Comparison of ENCODE assay signal across 8 cellular contexts in the genomic region with DNA sequence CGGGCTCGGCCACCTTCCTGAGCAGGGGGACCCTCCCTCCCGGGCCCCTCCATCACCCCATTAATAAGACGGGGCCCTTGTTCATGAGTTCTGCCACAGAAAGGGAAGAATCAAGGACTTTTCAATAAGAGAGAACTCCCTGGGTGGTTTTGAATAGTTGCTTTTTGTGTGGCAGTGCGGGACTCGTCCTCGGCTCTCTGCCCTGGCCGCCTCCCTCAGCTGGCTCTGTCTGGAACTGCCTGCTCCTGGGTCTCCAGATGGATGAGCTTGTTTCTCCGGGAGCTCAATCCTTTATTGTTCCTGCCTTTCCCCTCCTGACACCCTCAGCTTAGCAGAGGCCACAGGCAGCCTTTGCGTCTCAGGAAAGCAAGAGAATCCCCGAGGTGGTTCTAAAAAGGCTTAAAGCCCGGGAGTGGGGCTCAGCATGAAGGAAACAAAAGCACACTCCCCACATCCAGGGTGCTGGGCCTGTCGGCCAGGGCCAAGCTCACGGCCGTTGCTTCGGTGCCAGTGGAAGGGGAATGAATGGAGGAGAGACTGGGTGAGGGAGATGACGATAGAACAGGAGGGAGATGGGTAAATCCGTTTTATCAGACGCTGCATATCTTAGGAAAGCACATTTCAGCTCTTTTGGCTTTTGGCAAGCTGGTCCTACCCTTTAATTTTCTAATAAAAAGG.
A peak's percentile ranks its signal among the peaks of the same experiment; 100 is the strongest.
DNase-seq lines count a peak whose midpoint lies in the region; ATAC-seq and TF ChIP-seq lines count a peak whose summit lies in the region.
"Had no signal": no experiment of that assay in that cellular context is flagged by ENCODE, and none has a peak within 500 bp of the region (broad histone marks: within the 10 kb centered on the region; RNA-seq: fewer than 3 reads in every experiment).

No MANE protein-coding gene starts in this region.

- H3K9me3 Mint-ChIP-seq in stimulated activated naive B cell treated with anti-CD40 and anti-IgM and Interleukin-4, amounts not matched to agents 10 μg/mL and 1 μg/mL and 100 μg/mL, for 72 hours, result no peaks in the 10 kb centered on the region
- H3K9me3 Mint-ChIP-seq: IgD-negative memory B cell had no signal

- H3K36me3 Mint-ChIP-seq in stimulated activated naive B cell treated with anti-CD40 and anti-IgM and Interleukin-4, amounts not matched to agents 10 μg/mL and 1 μg/mL and 100 μg/mL, for 72 hours, result peaks cover 11% of the 10 kb centered on the region in 2 donors

- WGBS in HUES64, result 38% methylated on average over 19 of the region's 19 CpGs

- H3K27me3 Mint-ChIP-seq in stimulated activated naive B cell treated with anti-CD40 and anti-IgM and Interleukin-4, amounts not matched to agents 10 μg/mL and 1 μg/mL and 100 μg/mL, for 72 hours, result no peaks in the 10 kb centered on the region
- H3K27me3 Mint-ChIP-seq: IgD-negative memory B cell had no signal

- in situ Hi-C loops in brain microvascular endothelial cell (cut with HindIII; ENCODE audit: low pct_ligation_motif_present, low sequenced_read_pairs), result no loop called here

- peak; percentile 49 for TF ChIP-seq CTCF in brain microvascular endothelial cell (IDR thresholded peaks at IDR 0.05; ENCODE audit: low read depth, low read length, missing control alignments)

- H3K27ac ChIP-seq in HUES64 (ENCODE audit: low read depth, low read length) (peak overlapping the region; percentile 16; the same call in 1 of the 2 replicates), brain microvascular endothelial cell (no peak overlapping the region)

- DNase-seq in brain microvascular endothelial cell (no peak), inferior parietal cortex (ENCODE audit: extremely low spot score) (peak; percentile 77), SHP77 treated with DMSO at 0.1 percent for 48 hours (lab: John Stamatoyannopoulos, UW) (no peak)
- no peak for DNase-seq in stimulated activated naive B cell treated with anti-CD40 and anti-IgM and Interleukin-4, amounts not matched to agents 10 μg/mL and 1 μg/mL and 100 μg/mL, for 72 hours
- DNase-seq in NK-92 treated with Interleukin-12 subunit alpha and Interleukin-12 subunit beta, amount 100 ng/mL, for 24 hours (lab: John Stamatoyannopoulos, UW), result no peak
- DNase-seq in activated CD8-positive, alpha-beta memory T cell treated with anti-CD3 and anti-CD28 coated beads, Interleukin-2, amount 50 U/mL, for 48 hours, result no peak

- peak overlapping the region; percentile 51 for H3K27ac Mint-ChIP-seq in stimulated activated naive B cell treated with anti-CD40 and anti-IgM and Interleukin-4, amounts not matched to agents 10 μg/mL and 1 μg/mL and 100 μg/mL, for 72 hours
- H3K27ac Mint-ChIP-seq: IgD-negative memory B cell had no signal

- H3K9ac ChIP-seq in HUES64 (ENCODE audit: low read depth, low read length), result no peak overlapping the region; the same call in 1 of the 2 replicates

- H3K4me3 Mint-ChIP-seq in stimulated activated naive B cell treated with anti-CD40 and anti-IgM and Interleukin-4, amounts not matched to agents 10 μg/mL and 1 μg/mL and 100 μg/mL, for 72 hours, result no peak overlapping the region
- H3K4me3 Mint-ChIP-seq: IgD-negative memory B cell had no signal

- H3K4me1 ChIP-seq in HUES64 (ENCODE audit: insufficient read depth, low read length), result peaks cover 37% of the 10 kb centered on the region

- peaks cover 22 to 57% of the 10 kb centered on the region in 2 donors for H3K4me1 Mint-ChIP-seq in stimulated activated naive B cell treated with anti-CD40 and anti-IgM and Interleukin-4, amounts not matched to agents 10 μg/mL and 1 μg/mL and 100 μg/mL, for 72 hours

- peak overlapping the region; percentile 26 for H3K4me3 ChIP-seq in HUES64 (ENCODE audit: low read length)
- no peak overlapping the region for H3K4me3 ChIP-seq in brain microvascular endothelial cell (ENCODE audit: low read depth, low read length)

- H3K36me3 ChIP-seq in HUES64 (ENCODE audit: insufficient read depth, low read length), result no peaks in the 10 kb centered on the region
- H3K36me3 ChIP-seq in brain microvascular endothelial cell (replicated peaks), result no peaks in the 10 kb centered on the region

- no peaks in the 10 kb centered on the region for H3K9me3 ChIP-seq in HUES64 (ENCODE audit: insufficient read depth, low read depth, low read length)

- H3K27me3 ChIP-seq in HUES64 (ENCODE audit: insufficient read depth, low read length), result peaks cover 16% of the 10 kb centered on the region
- no peaks in the 10 kb centered on the region for H3K27me3 ChIP-seq in brain microvascular endothelial cell (replicated peaks)

- ATAC-seq in stimulated activated naive B cell treated with anti-CD40 and anti-IgM and Interleukin-4, amounts not matched to agents 10 μg/mL and 1 μg/mL and 100 μg/mL, for 72 hours (replicated peaks), result no peak
